Comparison of ENCODE assay signal across 8 cellular contexts in genomic region chr4:139557506-139558110, GRCh38.
DNase-seq lines count a peak whose midpoint lies in the region; ATAC-seq and TF ChIP-seq lines count a peak whose summit lies in the region.

No MANE protein-coding gene starts in this region.

- H3K9me3 ChIP-seq in HEK293 (ENCODE audit: control insufficient read depth, insufficient read depth, low read depth, low read length) = no peaks in the 10 kb centered on the region

- H3K4me3 ChIP-seq in HEK293 (ENCODE audit: low read depth, low read length) (peak overlapping the region; percentile 82), skin epidermis (peak overlapping the region in 6 of 7 experiments; percentile 67 to 95 (median 80))

- peaks cover 21% of the 10 kb centered on the region for H3K4me1 ChIP-seq in HEK293 (ENCODE audit: control insufficient read depth, insufficient read depth, low read length)

- no peak for ATAC-seq in HG02938 (IDR thresholded peaks at IDR 0.05; ENCODE audit: unreplicated experiment)

- CTCF ChIA-PET in HEK293 (lab: Yijun Ruan, JAX) = interaction anchor here (1.0 to 1.3 kb wide), 2 partner anchors 30 to 479 kb away, joined by 3 to 5 read pairs; no protein-coding TSS in a partner anchor

- POLR2A ChIA-PET in HEK293 (lab: Yijun Ruan, JAX) = interaction anchor here (0.6 to 1.7 kb wide), 5 partner anchors 9 to 49 kb away, joined by 3 to 4 read pairs (median 3); no protein-coding TSS in a partner anchor

- H3K27ac ChIP-seq in HEK293 (ENCODE audit: extremely low read depth, low read depth, low read length) = peak overlapping the region; percentile 21; the same call in 1 of the 2 replicates
- H3K27ac ChIP-seq in VCaP = peak overlapping the region; percentile 97
- peak overlapping the region in 16 of 21 experiments; percentile 86 to 98 (median 95) for H3K27ac ChIP-seq in skin epidermis

- no peaks in the 10 kb centered on the region for H3K36me3 ChIP-seq in HEK293 (ENCODE audit: control insufficient read depth in 2 of 2, insufficient read depth in 1 of 2, low read length in 2 of 2)

- DNase-seq in germinal center (ENCODE audit: low spot score) (peak; percentile 18), NCI-H1417 treated with DMSO at 0.1 percent for 48 hours (lab: John Stamatoyannopoulos, UW) (no peak), EL (no peak), HCEC 1CT (no peak)

- TF ChIP-seq CTCF in HEK293 (tag by site-specific recombination; IDR thresholded peaks at IDR 0.05) (no peak), VCaP (conservative IDR thresholded peaks at IDR 0.05) (no peak)

TF ChIP-seq in HEK293, 187 proteins besides CTCF, POLR2A, EP300 and RAD21:
- TF ChIP-seq ZNF580 (tag by site-specific recombination; IDR thresholded peaks at IDR 0.05) = no peak
- TF ChIP-seq ZNF610 (tag by site-specific recombination; IDR thresholded peaks at IDR 0.05; ENCODE audit: borderline replicate concordance) = no peak
- TF ChIP-seq ZBTB7A (tag by site-specific recombination; IDR thresholded peaks at IDR 0.05; ENCODE audit: low read depth) = no peak
- TF ChIP-seq SCRT1 (tag by site-specific recombination; IDR thresholded peaks at IDR 0.05; ENCODE audit: borderline replicate concordance) = no peak
- TF ChIP-seq ZNF510 (tag by site-specific recombination; IDR thresholded peaks at IDR 0.05; ENCODE audit: insufficient replicate concordance) = no peak
- TF ChIP-seq ZSCAN16 (tag by site-specific recombination; IDR thresholded peaks at IDR 0.05) = 0 out of 2 replicates have a peak, but pooled peaks have one; percentile 43
- TF ChIP-seq HOXC10 (CRISPR knock-in tag; IDR thresholded peaks at IDR 0.05) = no peak
- TF ChIP-seq KLF10 (tag by site-specific recombination; IDR thresholded peaks at IDR 0.05) = no peak
- no peak for TF ChIP-seq GFI1B (tag by site-specific recombination; IDR thresholded peaks at IDR 0.05)
- no peak for TF ChIP-seq ZNF19 (tag by site-specific recombination; IDR thresholded peaks at IDR 0.05; ENCODE audit: low read depth)
- no peak for TF ChIP-seq ZNF324 (tag by site-specific recombination; IDR thresholded peaks at IDR 0.05)
- TF ChIP-seq ZNF223 (tag by site-specific recombination; IDR thresholded peaks at IDR 0.05) = no peak
- no peak for TF ChIP-seq ZNF791 (tag by site-specific recombination; IDR thresholded peaks at IDR 0.05)
- TF ChIP-seq YY1 (tag by site-specific recombination; IDR thresholded peaks at IDR 0.05) = 0 out of 2 replicates have a peak, but pooled peaks have one; percentile 2
- no peak for TF ChIP-seq ZNF23 (tag by site-specific recombination; IDR thresholded peaks at IDR 0.05; ENCODE audit: borderline replicate concordance)

Comparison
In these comparisons a context has a peak if more than half of its experiments do, and no peak if none do; other contexts are left out.
1. H3K27ac ChIP-seq: peak in every context shown above with its lines; median percentile 97 in VCaP; 95 in skin epidermis; 21 in HEK293.